Comparison of ENCODE assay signal across 2 cellular contexts in the genomic region with DNA sequence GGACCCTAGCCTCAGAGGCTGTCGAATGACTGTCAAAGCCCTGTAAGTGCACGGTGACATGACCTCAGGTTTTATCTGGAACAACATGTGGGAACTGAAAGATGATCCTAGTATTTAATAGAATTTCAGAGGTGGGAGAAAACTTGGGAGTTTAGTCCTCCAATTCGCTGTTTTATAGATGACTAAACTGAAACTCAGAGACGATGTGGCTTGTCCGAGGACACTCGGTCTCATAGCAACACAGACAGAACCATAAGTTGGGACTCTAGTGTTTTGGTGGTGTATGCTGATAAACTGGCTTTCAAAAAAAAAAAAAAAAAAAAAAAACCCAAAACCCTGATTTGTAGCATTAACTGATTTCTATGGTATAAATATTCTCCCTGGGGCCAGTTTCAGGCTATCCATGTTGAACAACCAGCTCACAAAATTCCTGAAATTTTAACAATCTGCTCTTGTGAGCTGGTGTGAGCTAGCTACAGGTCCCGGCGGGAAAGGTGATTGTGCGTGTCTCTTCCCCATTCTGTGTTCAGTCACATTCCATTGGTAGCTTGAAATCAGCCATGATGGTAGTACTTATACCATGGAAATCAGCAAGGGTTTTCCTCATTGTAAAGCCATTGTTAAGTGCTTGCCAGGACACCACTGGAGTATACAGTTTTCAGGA.
TF ChIP-seq lines count a peak whose summit lies in the region.

No MANE protein-coding gene starts in this region.

TF ChIP-seq in GM12878, 131 proteins besides CTCF, POLR2A, EP300 and RAD21:
- no peak for TF ChIP-seq CBX5 (IDR thresholded peaks at IDR 0.05; ENCODE audit: low read depth)
TF ChIP-seq in GM12878: peak in this region for 0.

TF ChIP-seq in HepG2, 621 proteins besides CTCF, POLR2A, EP300 and RAD21:
- no peak for TF ChIP-seq ZNF335 (CRISPR knock-in tag; IDR thresholded peaks at IDR 0.05)
- TF ChIP-seq SAP130 (CRISPR knock-in tag; IDR thresholded peaks at IDR 0.05; ENCODE audit: low read depth) = no peak
- TF ChIP-seq, protein P1, sequence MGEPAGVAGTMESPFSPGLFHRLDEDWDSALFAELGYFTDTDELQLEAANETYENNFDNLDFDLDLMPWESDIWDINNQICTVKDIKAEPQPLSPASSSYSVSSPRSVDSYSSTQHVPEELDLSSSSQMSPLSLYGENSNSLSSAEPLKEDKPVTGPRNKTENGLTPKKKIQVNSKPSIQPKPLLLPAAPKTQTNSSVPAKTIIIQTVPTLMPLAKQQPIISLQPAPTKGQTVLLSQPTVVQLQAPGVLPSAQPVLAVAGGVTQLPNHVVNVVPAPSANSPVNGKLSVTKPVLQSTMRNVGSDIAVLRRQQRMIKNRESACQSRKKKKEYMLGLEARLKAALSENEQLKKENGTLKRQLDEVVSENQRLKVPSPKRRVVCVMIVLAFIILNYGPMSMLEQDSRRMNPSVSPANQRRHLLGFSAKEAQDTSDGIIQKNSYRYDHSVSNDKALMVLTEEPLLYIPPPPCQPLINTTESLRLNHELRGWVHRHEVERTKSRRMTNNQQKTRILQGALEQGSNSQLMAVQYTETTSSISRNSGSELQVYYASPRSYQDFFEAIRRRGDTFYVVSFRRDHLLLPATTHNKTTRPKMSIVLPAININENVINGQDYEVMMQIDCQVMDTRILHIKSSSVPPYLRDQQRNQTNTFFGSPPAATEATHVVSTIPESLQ (CRISPR knock-in tag; conservative IDR thresholded peaks at IDR 0.05) = no peak
- TF ChIP-seq ZNF747 (CRISPR knock-in tag; IDR thresholded peaks at IDR 0.05; ENCODE audit: borderline replicate concordance) = no peak
- TF ChIP-seq, protein P2, sequence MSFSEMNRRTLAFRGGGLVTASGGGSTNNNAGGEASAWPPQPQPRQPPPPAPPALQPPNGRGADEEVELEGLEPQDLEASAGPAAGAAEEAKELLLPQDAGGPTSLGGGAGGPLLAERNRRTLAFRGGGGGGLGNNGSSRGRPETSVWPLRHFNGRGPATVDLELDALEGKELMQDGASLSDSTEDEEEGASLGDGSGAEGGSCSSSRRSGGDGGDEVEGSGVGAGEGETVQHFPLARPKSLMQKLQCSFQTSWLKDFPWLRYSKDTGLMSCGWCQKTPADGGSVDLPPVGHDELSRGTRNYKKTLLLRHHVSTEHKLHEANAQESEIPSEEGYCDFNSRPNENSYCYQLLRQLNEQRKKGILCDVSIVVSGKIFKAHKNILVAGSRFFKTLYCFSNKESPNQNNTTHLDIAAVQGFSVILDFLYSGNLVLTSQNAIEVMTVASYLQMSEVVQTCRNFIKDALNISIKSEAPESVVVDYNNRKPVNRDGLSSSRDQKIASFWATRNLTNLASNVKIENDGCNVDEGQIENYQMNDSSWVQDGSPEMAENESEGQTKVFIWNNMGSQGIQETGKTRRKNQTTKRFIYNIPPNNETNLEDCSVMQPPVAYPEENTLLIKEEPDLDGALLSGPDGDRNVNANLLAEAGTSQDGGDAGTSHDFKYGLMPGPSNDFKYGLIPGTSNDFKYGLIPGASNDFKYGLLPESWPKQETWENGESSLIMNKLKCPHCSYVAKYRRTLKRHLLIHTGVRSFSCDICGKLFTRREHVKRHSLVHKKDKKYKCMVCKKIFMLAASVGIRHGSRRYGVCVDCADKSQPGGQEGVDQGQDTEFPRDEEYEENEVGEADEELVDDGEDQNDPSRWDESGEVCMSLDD (CRISPR knock-in tag; IDR thresholded peaks at IDR 0.05; ENCODE audit: borderline replicate concordance) = no peak
- TF ChIP-seq SMARCE1 (IDR thresholded peaks at IDR 0.05; ENCODE audit: borderline replicate concordance) = no peak
- TF ChIP-seq ZNF274 (CRISPR knock-in tag; IDR thresholded peaks at IDR 0.05) = no peak
- TF ChIP-seq, protein P3, sequence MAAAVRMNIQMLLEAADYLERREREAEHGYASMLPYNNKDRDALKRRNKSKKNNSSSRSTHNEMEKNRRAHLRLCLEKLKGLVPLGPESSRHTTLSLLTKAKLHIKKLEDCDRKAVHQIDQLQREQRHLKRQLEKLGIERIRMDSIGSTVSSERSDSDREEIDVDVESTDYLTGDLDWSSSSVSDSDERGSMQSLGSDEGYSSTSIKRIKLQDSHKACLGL (CRISPR knock-in tag; IDR thresholded peaks at IDR 0.05) = no peak
- no peak for TF ChIP-seq MBNL3 (CRISPR knock-in tag; conservative IDR thresholded peaks at IDR 0.05)
- no peak for TF ChIP-seq ZNF3 (CRISPR knock-in tag; IDR thresholded peaks at IDR 0.05)
- no peak for TF ChIP-seq TEAD2 (CRISPR knock-in tag; IDR thresholded peaks at IDR 0.05)
- no peak for TF ChIP-seq SMAD9 (CRISPR knock-in tag; IDR thresholded peaks at IDR 0.05)
- TF ChIP-seq, protein P4, sequence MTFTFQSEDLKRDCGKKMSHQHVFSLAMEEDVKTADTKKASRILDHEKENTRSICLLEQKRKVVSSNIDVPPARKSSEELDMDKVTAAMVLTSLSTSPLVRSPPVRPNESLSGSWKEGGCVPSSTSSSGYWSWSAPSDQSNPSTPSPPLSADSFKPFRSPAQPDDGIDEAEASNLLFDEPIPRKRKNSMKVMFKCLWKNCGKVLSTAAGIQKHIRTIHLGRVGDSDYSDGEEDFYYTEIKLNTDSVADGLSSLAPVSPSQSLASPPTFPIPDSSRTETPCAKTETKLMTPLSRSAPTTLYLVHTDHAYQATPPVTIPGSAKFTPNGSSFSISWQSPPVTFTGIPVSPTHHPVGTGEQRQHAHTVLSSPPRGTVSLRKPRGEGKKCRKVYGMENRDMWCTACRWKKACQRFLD (CRISPR knock-in tag; IDR thresholded peaks at IDR 0.05; ENCODE audit: borderline replicate concordance) = no peak
- no peak for TF ChIP-seq ASH2L (IDR thresholded peaks at IDR 0.05; ENCODE audit: insufficient read length, low read depth, low read length)
- no peak for TF ChIP-seq ZNF251 (CRISPR knock-in tag; IDR thresholded peaks at IDR 0.05)
- no peak for TF ChIP-seq ZNF556 (CRISPR knock-in tag; IDR thresholded peaks at IDR 0.05; ENCODE audit: borderline replicate concordance)
- TF ChIP-seq ZNF780A (CRISPR knock-in tag; IDR thresholded peaks at IDR 0.05) = no peak
TF ChIP-seq in HepG2: peak in this region for 0.
